ENCODE assay signal across 1 cellular context in genomic region chr16:68079616-68080344, GRCh38.
TF ChIP-seq lines count a peak whose summit lies in the region.

No MANE protein-coding gene starts in this region.

TF ChIP-seq in K562, 482 proteins besides CTCF, POLR2A, EP300 and RAD21 (continued from another document and continues in another):
- TF ChIP-seq ZBTB40 (IDR thresholded peaks at IDR 0.05), result peak; percentile 73
- TF ChIP-seq ZBTB40 (CRISPR knock-in tag; IDR thresholded peaks at IDR 0.05), result no peak
- TF ChIP-seq ZBTB34 (CRISPR knock-in tag; IDR thresholded peaks at IDR 0.05), result no peak
- no peak for TF ChIP-seq TCF7L2 (IDR thresholded peaks at IDR 0.05; ENCODE audit: low read depth, low read length)
- no peak for TF ChIP-seq HDGF (IDR thresholded peaks at IDR 0.05)
- 0 out of 2 replicates have a peak, but pooled peaks have one; percentile 8 for TF ChIP-seq NR2F6 (CRISPR knock-in tag; IDR thresholded peaks at IDR 0.05)
- peak; percentile 22 to 29; a peak in 1 of 4 replicates for TF ChIP-seq MLLT1 (IDR thresholded peaks at IDR 0.05)
- peak; percentile 33; the same call in 1 of the 2 replicates for TF ChIP-seq MGA (IDR thresholded peaks at IDR 0.05)
- TF ChIP-seq ZNF445 (CRISPR knock-in tag; IDR thresholded peaks at IDR 0.05; ENCODE audit: low read depth), result no peak
- no peak for TF ChIP-seq ASH1L (IDR thresholded peaks at IDR 0.05; ENCODE audit: borderline replicate concordance, low read depth, partially characterized antibody)
- 0 out of 2 replicates have a peak, but pooled peaks have one; percentile 22 for TF ChIP-seq ZEB2 (IDR thresholded peaks at IDR 0.05)
- TF ChIP-seq ZNF79 (CRISPR knock-in tag; IDR thresholded peaks at IDR 0.05; ENCODE audit: low read depth), result peak; percentile 59; the same call in 1 of the 2 replicates
- TF ChIP-seq ARNT (IDR thresholded peaks at IDR 0.05), result peak in 1 of 2 experiments; percentile 63; a peak in 2 of 4 replicates
- no peak; the same call in 1 of the 2 replicates for TF ChIP-seq TOE1 (IDR thresholded peaks at IDR 0.05; ENCODE audit: borderline replicate concordance)
- no peak for TF ChIP-seq TOE1 (CRISPR knock-in tag; IDR thresholded peaks at IDR 0.05; ENCODE audit: borderline replicate concordance, low read depth)
- TF ChIP-seq ZNF239 (CRISPR knock-in tag; IDR thresholded peaks at IDR 0.05), result peak; percentile 60
- TF ChIP-seq ILF3 (IDR thresholded peaks at IDR 0.05; ENCODE audit: borderline replicate concordance), result no peak
- no peak for TF ChIP-seq ZZZ3 (IDR thresholded peaks at IDR 0.05)
- no peak for TF ChIP-seq ZBTB5 (IDR thresholded peaks at IDR 0.05)
- no peak for TF ChIP-seq CBX2 (IDR thresholded peaks at IDR 0.05; ENCODE audit: insufficient read depth, low read length, poor library complexity, severe bottlenecking)
- TF ChIP-seq ZBTB17 (CRISPR knock-in tag; IDR thresholded peaks at IDR 0.05), result peak; percentile 63; the same call in 1 of the 2 replicates
- peak; percentile 31 for TF ChIP-seq PKNOX1 (IDR thresholded peaks at IDR 0.05)
- TF ChIP-seq RBFOX2 (IDR thresholded peaks at IDR 0.05; ENCODE audit: low read depth, low read length), result peak; percentile 81
- no peak for TF ChIP-seq ZNF436 (CRISPR knock-in tag; IDR thresholded peaks at IDR 0.05)
- peak; percentile 70 for TF ChIP-seq MEF2D (tag; conservative IDR thresholded peaks at IDR 0.05; ENCODE audit: low read depth)
- TF ChIP-seq CBFB (CRISPR knock-in tag; IDR thresholded peaks at IDR 0.05), result peak; percentile 47; the same call in 1 of the 2 replicates
- peak; percentile 65; the same call in 1 of the 2 replicates for TF ChIP-seq FOSL1 (tag; conservative IDR thresholded peaks at IDR 0.05)
- peak; percentile 68 to 92; a peak in 3 of 4 replicates for TF ChIP-seq FOXA3 (CRISPR knock-in tag; conservative IDR thresholded peaks at IDR 0.05 in 1 of 2, IDR thresholded peaks at IDR 0.05 in 1 of 2)
